2 cellular contexts compared by ENCODE assay signal in genomic region chr4:3371038-3371437, GRCh38.
TF ChIP-seq lines count a peak whose summit lies in the region.

No MANE protein-coding gene starts in this region.

TF ChIP-seq in SK-N-SH, 30 proteins besides CTCF, POLR2A, EP300 and RAD21 (continued from another document):
- TF ChIP-seq FOXM1 (IDR thresholded peaks at IDR 0.05; ENCODE audit: low read depth): no peak

TF ChIP-seq in SK-N-SH treated with all-trans-retinoic acid at 6 μM for 48 hours, 23 proteins besides CTCF, POLR2A, EP300 and RAD21 (continued from another document):
- TF ChIP-seq CREB5 (CRISPR knock-in tag; IDR thresholded peaks at IDR 0.05; ENCODE audit: low read depth): no peak
